ENCODE assay signal across 20 cellular contexts in the genomic region with DNA sequence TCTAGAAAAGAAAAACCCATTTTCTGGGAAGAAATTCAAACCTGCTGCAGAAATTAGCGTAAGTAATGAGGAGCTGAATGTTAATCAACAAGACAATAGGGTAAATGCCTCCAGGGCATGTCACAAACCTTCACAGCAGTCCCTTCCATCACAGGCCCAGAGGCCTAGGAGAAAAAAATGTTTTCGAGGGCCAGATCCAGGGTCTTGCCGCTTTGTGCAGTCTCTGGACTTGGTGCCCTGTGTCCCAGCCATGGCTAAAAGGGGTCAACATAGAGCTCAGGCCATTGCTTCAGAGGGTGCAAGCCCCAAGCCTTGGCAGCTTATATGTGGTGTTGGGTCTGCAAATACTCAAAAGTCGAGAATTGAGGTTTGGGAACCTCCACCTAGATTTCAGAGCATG.
DNase-seq lines count a peak whose midpoint lies in the region; ATAC-seq, FAIRE-seq and TF ChIP-seq lines count a peak whose summit lies in the region.
"Had no signal": no experiment of that assay in that cellular context is flagged by ENCODE, and none has a peak within 500 bp of the region (broad histone marks: within the 10 kb centered on the region; RNA-seq: fewer than 3 reads in every experiment).

No MANE protein-coding gene starts in this region.

- no peaks in the 10 kb centered on the region for H3K27me3 ChIP-seq in GM23338 (ENCODE audit: insufficient read depth)

- FAIRE-seq in A549 (lab: Jason Lieb, UNC): no peak
- FAIRE-seq: G401.6, GM12892 had no signal

- H3K27ac ChIP-seq in A549 (no peak overlapping the region), GM23338 (ENCODE audit: low read depth) (no peak overlapping the region)
- H3K27ac ChIP-seq: GM23248 had no signal

- peaks cover 26% of the 10 kb centered on the region; the same call in 1 of the 2 replicates for H3K36me3 ChIP-seq in GM23338 (ENCODE audit: insufficient read depth)

- H3K4me1 ChIP-seq in A549 (no peaks in the 10 kb centered on the region), GM23338 (ENCODE audit: insufficient read depth) (no peaks in the 10 kb centered on the region)

- H3K9me2 ChIP-seq in GM23338 (ENCODE audit: insufficient read depth): peaks cover 16% of the 10 kb centered on the region

- no peak for TF ChIP-seq EP300 in A549 (IDR thresholded peaks at IDR 0.05)

- CTCF ChIA-PET in A549 (lab: Yijun Ruan, JAX): no interaction called here

- no peaks in the 10 kb centered on the region for H3K79me2 ChIP-seq in GM23338 (replicated peaks; ENCODE audit: insufficient read depth)

- 95% methylated on average over 4 of the region's 4 CpGs for WGBS in A549 (ENCODE audit: missing lambda C conversion rate)

- no peak for TF ChIP-seq RAD21 in A549 (conservative IDR thresholded peaks at IDR 0.05 in 1 of 2, IDR thresholded peaks at IDR 0.05 in 1 of 2)

- H3K4me1 Mint-ChIP-seq in GM23338 (no peaks in the 10 kb centered on the region), endothelial cell (ENCODE audit: unreplicated experiment) (peaks cover 5% of the 10 kb centered on the region)
- peaks cover 5% of the 10 kb centered on the region for H3K4me1 Mint-ChIP-seq in stimulated activated effector memory CD8-positive, alpha-beta T cell treated with anti-CD3 and anti-CD28 coated beads, Interleukin-12 subunit alpha, Interleukin-12 subunit beta, amount 100 ng/mL, for 72 hours
- H3K4me1 Mint-ChIP-seq: H9 had no signal

- peaks cover 32% of the 10 kb centered on the region for H3K9me3 Mint-ChIP-seq in GM23338
- H3K9me3 Mint-ChIP-seq in endothelial cell (ENCODE audit: unreplicated experiment): peaks cover 6% of the 10 kb centered on the region
- peaks cover 13% of the 10 kb centered on the region for H3K9me3 Mint-ChIP-seq in stimulated activated effector memory CD8-positive, alpha-beta T cell treated with anti-CD3 and anti-CD28 coated beads, Interleukin-12 subunit alpha, Interleukin-12 subunit beta, amount 100 ng/mL, for 72 hours

- H2AFZ ChIP-seq in GM23338: no peak overlapping the region
- H2AFZ ChIP-seq: GM23248 had no signal

- H3K4me2 ChIP-seq in A549 (no peak overlapping the region), GM23338 (no peak overlapping the region)

- no peak overlapping the region for H3K4me3 ChIP-seq in A549
- H3K4me3 ChIP-seq in GM23338: no peak overlapping the region
- H3K4me3 ChIP-seq: GM23248 had no signal

- intact Hi-C loops in sciatic nerve (cut with DNase I): no loop called here

- H3K4me3 Mint-ChIP-seq in GM23338: no peak overlapping the region
- peak overlapping the region; percentile 85 for H3K4me3 Mint-ChIP-seq in endothelial cell (ENCODE audit: unreplicated experiment)
- no peak overlapping the region for H3K4me3 Mint-ChIP-seq in stimulated activated effector memory CD8-positive, alpha-beta T cell treated with anti-CD3 and anti-CD28 coated beads, Interleukin-12 subunit alpha, Interleukin-12 subunit beta, amount 100 ng/mL, for 72 hours
- H3K4me3 Mint-ChIP-seq: CD4-positive, alpha-beta memory T cell; H9; HFFc6 had no signal

- POLR2A ChIA-PET in A549 (lab: Yijun Ruan, JAX): no interaction called here

- ATAC-seq in A549: no peak
- ATAC-seq in GM23338: no peak
- ATAC-seq in stimulated activated effector memory CD8-positive, alpha-beta T cell treated with anti-CD3 and anti-CD28 coated beads, Interleukin-12 subunit alpha, Interleukin-12 subunit beta, amount 100 ng/mL, for 72 hours: no peak
- ATAC-seq in GM19452 (IDR thresholded peaks at IDR 0.05; ENCODE audit: unreplicated experiment): no peak
- no peak for ATAC-seq in sciatic nerve
- ATAC-seq: HCT116 had no signal

- H3K36me3 Mint-ChIP-seq in GM23338 (ENCODE audit: low read depth) (peaks cover 46% of the 10 kb centered on the region), endothelial cell (ENCODE audit: low read depth, unreplicated experiment) (peaks cover 59% of the 10 kb centered on the region)
- peaks cover 18% of the 10 kb centered on the region for H3K36me3 Mint-ChIP-seq in stimulated activated effector memory CD8-positive, alpha-beta T cell treated with anti-CD3 and anti-CD28 coated beads, Interleukin-12 subunit alpha, Interleukin-12 subunit beta, amount 100 ng/mL, for 72 hours

- H3K27me3 Mint-ChIP-seq in GM23338 (ENCODE audit: insufficient read depth, low read depth, poor library complexity) (peaks cover 2% of the 10 kb centered on the region), endothelial cell (ENCODE audit: unreplicated experiment) (no peaks in the 10 kb centered on the region)
- H3K27me3 Mint-ChIP-seq: CD4-positive, alpha-beta memory T cell had no signal

- H3K27ac Mint-ChIP-seq in GM23338 (no peak overlapping the region), endothelial cell (ENCODE audit: unreplicated experiment) (no peak overlapping the region)
- peak overlapping the region; percentile 1 for H3K27ac Mint-ChIP-seq in stimulated activated effector memory CD8-positive, alpha-beta T cell treated with anti-CD3 and anti-CD28 coated beads, Interleukin-12 subunit alpha, Interleukin-12 subunit beta, amount 100 ng/mL, for 72 hours
- H3K27ac Mint-ChIP-seq: H9, HFFc6 had no signal

- no peak for TF ChIP-seq POLR2A in A549 (IDR thresholded peaks at IDR 0.05; ENCODE audit: low read length)

- no peak for TF ChIP-seq CTCF in A549 (IDR thresholded peaks at IDR 0.05)
- no peak for TF ChIP-seq CTCF in GM23338 (conservative IDR thresholded peaks at IDR 0.05; ENCODE audit: low read depth in 2 of 2)
- TF ChIP-seq CTCF in endothelial cell (IDR thresholded peaks at IDR 0.05; ENCODE audit: unreplicated experiment): no peak

- no peaks in the 10 kb centered on the region for H4K20me1 ChIP-seq in GM23338 (replicated peaks; ENCODE audit: insufficient read depth)

- H3F3A ChIP-seq in GM23338 (replicated peaks; ENCODE audit: low read depth): no peaks in the 10 kb centered on the region

- peaks cover 10% of the 10 kb centered on the region; the same call in 1 of the 3 replicates for H3K9me3 ChIP-seq in A549

- DNase-seq in A549 (ENCODE audit: low read depth in 1 of 2, low spot score in 1 of 2): no peak
- peak; percentile 7 for DNase-seq in GM23338 (ENCODE audit: low spot score)
- DNase-seq in endothelial cell (ENCODE audit: low spot score): no peak
- no peak for DNase-seq in stimulated activated effector memory CD8-positive, alpha-beta T cell treated with anti-CD3 and anti-CD28 coated beads, Interleukin-12 subunit alpha, Interleukin-12 subunit beta, amount 100 ng/mL, for 72 hours (ENCODE audit: low spot score in 2 of 2)
- no peak for DNase-seq in sciatic nerve (ENCODE audit: low spot score)
- no peak for DNase-seq in NCI-H1105 treated with DMSO at 0.1 percent for 48 hours (lab: John Stamatoyannopoulos, UW)
- DNase-seq: 8988T; C1 segment of cervical spinal cord; Calu3; CD4-positive, alpha-beta memory T cell; COR-L47; DMS53; DMS79 treated with DMSO at 0.1 percent for 48 hours; GM23248; H9; HFFc6 had no signal

TF ChIP-seq in A549, 52 proteins besides CTCF, POLR2A, EP300 and RAD21:
- TF ChIP-seq, protein P1, sequence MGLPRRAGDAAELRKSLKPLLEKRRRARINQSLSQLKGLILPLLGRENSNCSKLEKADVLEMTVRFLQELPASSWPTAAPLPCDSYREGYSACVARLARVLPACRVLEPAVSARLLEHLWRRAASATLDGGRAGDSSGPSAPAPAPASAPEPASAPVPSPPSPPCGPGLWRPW (IDR thresholded peaks at IDR 0.05): no peak
- peak; percentile 48 for TF ChIP-seq ZFP36 (IDR thresholded peaks at IDR 0.05; ENCODE audit: borderline replicate concordance, partially characterized antibody)

TF ChIP-seq in GM23338, 12 proteins besides CTCF, POLR2A, EP300 and RAD21 (continues in another document):
- no peak for TF ChIP-seq EZH2 (IDR thresholded peaks at IDR 0.05; ENCODE audit: low read depth, unreplicated experiment)
